In genomic region chr7:33261585-33261984, GRCh38 we compare ENCODE assay signal across 14 cellular contexts.
DNase-seq lines count a peak whose midpoint lies in the region; ATAC-seq and FAIRE-seq lines count a peak whose summit lies in the region.
"Had no signal": no experiment of that assay in that cellular context is flagged by ENCODE, and none has a peak within 500 bp of the region (broad histone marks: within the 10 kb centered on the region; RNA-seq: fewer than 3 reads in every experiment).

No MANE protein-coding gene starts in this region.

- H3K36me3 Mint-ChIP-seq in activated CD8-positive, alpha-beta memory T cell treated with anti-CD3 and anti-CD28 coated beads, Interleukin-2, amount 10 ng/mL, durations not matched to agents 7 days and 5 days = no peaks in the 10 kb centered on the region

- peak; percentile 93 for ATAC-seq in activated CD8-positive, alpha-beta memory T cell treated with anti-CD3 and anti-CD28 coated beads, Interleukin-2, amount 10 ng/mL, durations not matched to agents 7 days and 5 days
- ATAC-seq in HG02870 (IDR thresholded peaks at IDR 0.05; ENCODE audit: unreplicated experiment) = peak; percentile 94
- ATAC-seq: left lobe of liver had no signal

- H3K27me3 Mint-ChIP-seq in activated CD8-positive, alpha-beta memory T cell treated with anti-CD3 and anti-CD28 coated beads, Interleukin-2, amount 10 ng/mL, durations not matched to agents 7 days and 5 days = no peaks in the 10 kb centered on the region
- H3K27me3 Mint-ChIP-seq: dendritic cell treated with granulocyte-macrophage colony-stimulating factor and Interleukin-4, amounts not matched to agents 40 ng/mL and 50 ng/mL, for 4 days had no signal

- FAIRE-seq in RCC 7860 (lab: Jason Lieb, UNC) (peak; percentile 10), urothelium cell line (lab: Jason Lieb, UNC) (no peak)

- no peak overlapping the region for H3K4me3 Mint-ChIP-seq in activated CD8-positive, alpha-beta memory T cell treated with anti-CD3 and anti-CD28 coated beads, Interleukin-2, amount 10 ng/mL, durations not matched to agents 7 days and 5 days
- H3K4me3 Mint-ChIP-seq: dendritic cell treated with granulocyte-macrophage colony-stimulating factor and Interleukin-4, amounts not matched to agents 40 ng/mL and 50 ng/mL, for 4 days had no signal

- peak; percentile 64 for DNase-seq in activated CD8-positive, alpha-beta memory T cell treated with anti-CD3 and anti-CD28 coated beads, Interleukin-2, amount 10 ng/mL, durations not matched to agents 7 days and 5 days
- DNase-seq in activated CD8-positive, alpha-beta memory T cell treated with anti-CD3 and anti-CD28 coated beads, Interleukin-2, amount 50 U/mL, for 48 hours = no peak
- DNase-seq in RCC 7860 (ENCODE audit: low spot score) (no peak), renal cortical epithelial cell (ENCODE audit: low read depth) (peak; percentile 51), urothelium cell line (ENCODE audit: low spot score) (no peak), SHP77 (lab: John Stamatoyannopoulos, UW) (no peak), DMS79 treated with DMSO at 0.1 percent for 48 hours (lab: John Stamatoyannopoulos, UW) (no peak)
- DNase-seq: activated CD4-positive, alpha-beta T cell treated with anti-CD3 and anti-CD28 coated beads for 1 hour; activated naive CD4-positive, alpha-beta T cell treated with Interleukin-2 at 50 U/mL for 16 hours; nucleus accumbens; SJCRH30 had no signal

- CTCF ChIA-PET in activated CD8-positive, alpha-beta memory T cell treated with anti-CD3 and anti-CD28 coated beads, Interleukin-2, amount 10 ng/mL, durations not matched to agents 7 days and 5 days (lab: Charles Lee) = interaction anchor here (1.1 to 1.4 kb wide), 2 partner anchors 10 to 19 kb away, joined by 3 to 4 read pairs; no protein-coding TSS in a partner anchor

- H3K4me1 Mint-ChIP-seq in activated CD8-positive, alpha-beta memory T cell treated with anti-CD3 and anti-CD28 coated beads, Interleukin-2, amount 10 ng/mL, durations not matched to agents 7 days and 5 days = peaks cover 17% of the 10 kb centered on the region

- no peaks in the 10 kb centered on the region for H3K9me3 Mint-ChIP-seq in activated CD8-positive, alpha-beta memory T cell treated with anti-CD3 and anti-CD28 coated beads, Interleukin-2, amount 10 ng/mL, durations not matched to agents 7 days and 5 days (ENCODE audit: low read depth)
- H3K9me3 Mint-ChIP-seq: dendritic cell treated with granulocyte-macrophage colony-stimulating factor and Interleukin-4, amounts not matched to agents 40 ng/mL and 50 ng/mL, for 4 days had no signal

- H3K27ac Mint-ChIP-seq in activated CD8-positive, alpha-beta memory T cell treated with anti-CD3 and anti-CD28 coated beads, Interleukin-2, amount 10 ng/mL, durations not matched to agents 7 days and 5 days = peak overlapping the region; percentile 50
- H3K27ac Mint-ChIP-seq: dendritic cell treated with granulocyte-macrophage colony-stimulating factor and Interleukin-4, amounts not matched to agents 40 ng/mL and 50 ng/mL, for 4 days had no signal

Comparison
In these comparisons a context has a peak if more than half of its experiments do, and no peak if none do; other contexts are left out.
1. DNase-seq: peak in activated CD8-positive, alpha-beta memory T cell treated with anti-CD3 and anti-CD28 coated beads, Interleukin-2, amount 10 ng/mL, durations not matched to agents 7 days and 5 days (single experiment) and renal cortical epithelial cell (single experiment); none in activated CD8-positive, alpha-beta memory T cell treated with anti-CD3 and anti-CD28 coated beads, Interleukin-2, amount 50 U/mL, for 48 hours (single experiment), RCC 7860 (single experiment), urothelium cell line (single experiment), SHP77 (0 of 2) and DMS79 treated with DMSO at 0.1 percent for 48 hours (single experiment).